In the genomic region with DNA sequence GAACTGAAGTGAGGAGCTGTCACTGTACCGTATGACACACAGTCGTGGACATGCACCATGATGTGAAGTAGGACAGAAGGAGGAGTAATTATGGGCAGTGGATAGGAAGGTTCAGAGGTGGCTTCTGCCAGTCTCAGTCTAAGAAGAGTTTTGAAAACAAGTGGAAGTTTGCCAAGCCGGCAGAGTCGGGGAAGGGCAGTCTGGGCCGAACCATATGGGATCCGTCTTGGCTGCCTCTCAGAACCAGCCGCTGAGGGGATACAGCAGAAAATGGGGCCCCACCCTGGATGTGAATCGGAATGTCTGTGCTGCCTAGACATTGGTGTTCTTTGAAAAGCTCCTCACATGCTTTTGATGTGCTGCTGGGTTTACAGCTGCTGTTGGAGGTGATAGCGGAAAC, we compare ENCODE assay signal across 20 cellular contexts. TPM values are rescaled to one million over a fixed set of nuclear protein-coding genes. Genes with fewer than 3 reads are reported as not detected.
DNase-seq lines count a peak whose midpoint lies in the region; ATAC-seq and TF ChIP-seq lines count a peak whose summit lies in the region.
"Had no signal": no experiment of that assay in that cellular context is flagged by ENCODE, and none has a peak within 500 bp of the region (broad histone marks: within the 10 kb centered on the region; RNA-seq: fewer than 3 reads in every experiment).

No MANE protein-coding gene starts in this region.

- H3K4me3 Mint-ChIP-seq in stimulated activated naive CD8-positive, alpha-beta T cell treated with anti-CD3 and anti-CD28 coated beads, Interleukin-15, amount 100 ng/mL, for 72 hours: no peak overlapping the region
- H3K4me3 Mint-ChIP-seq: CD4-positive, alpha-beta T cell had no signal

- H3K27me3 ChIP-seq in cardiac muscle cell: no peaks in the 10 kb centered on the region
- peaks cover 0 to 1% (median 0%) of the 10 kb centered on the region in 3 experiments for H3K27me3 ChIP-seq in neuronal stem cell (ENCODE audit: control insufficient read depth in 3 of 3, insufficient read depth in 3 of 3, low read depth in 1 of 3, low read length in 3 of 3)
- no peaks in the 10 kb centered on the region for H3K27me3 ChIP-seq in esophagus squamous epithelium
- H3K27me3 ChIP-seq in dorsolateral prefrontal cortex: no peaks in the 10 kb centered on the region

- H4K8ac ChIP-seq in neuronal stem cell (ENCODE audit: low read depth, low read length): no peak overlapping the region

- TF ChIP-seq POLR2A in esophagus squamous epithelium (IDR thresholded peaks at IDR 0.05): no peak

- intact Hi-C loops in esophagus squamous epithelium (cut with DNase I): no loop called here
- intact Hi-C loops in dorsolateral prefrontal cortex (cut with DNase I): no loop called here

- no peaks in the 10 kb centered on the region for H3K27me3 Mint-ChIP-seq in stimulated activated naive CD8-positive, alpha-beta T cell treated with anti-CD3 and anti-CD28 coated beads, Interleukin-15, amount 100 ng/mL, for 72 hours
- H3K27me3 Mint-ChIP-seq: CD4-positive, alpha-beta T cell had no signal

- no CpG with 5 or more reads among the region's 9 CpGs for WGBS in neuronal stem cell (ENCODE audit: extremely low coverage in 2 of 2, insufficient read length in 2 of 2, insufficient replicate concordance in 1 of 2), 2 donors
- WGBS in esophagus squamous epithelium, 2 donors: 80 to 85% methylated on average over 9 of the region's 9 CpGs

- DNase-seq in stimulated activated naive CD8-positive, alpha-beta T cell treated with anti-CD3 and anti-CD28 coated beads, Interleukin-15, amount 100 ng/mL, for 72 hours: no peak
- DNase-seq in stimulated activated naive CD8-positive, alpha-beta T cell treated with anti-CD3 and anti-CD28 coated beads, Interleukin-15, Interleukin-2, amounts not matched to agents 100 U/mL and 50 U/mL, for 24 hours: no peak
- no peak for DNase-seq in cardiac muscle cell (ENCODE audit: low read depth in 1 of 2, low spot score in 1 of 2)
- DNase-seq in neuronal stem cell (ENCODE audit: low spot score): no peak
- DNase-seq in NCI-H1694 treated with DMSO at 0.1 percent for 48 hours (lab: John Stamatoyannopoulos, UW): no peak
- DNase-seq in esophagus squamous epithelium (lab: John Stamatoyannopoulos, UW): no peak
- DNase-seq in dorsolateral prefrontal cortex: no peak
- DNase-seq: Caco-2; CD4-positive, alpha-beta T cell; DMS53; EL; GM23248; NCI-H1092 treated with DMSO at 0.1 percent for 48 hours; NCI-H146; NCI-H2081; NCI-H446 treated with DMSO at 0.1 percent for 48 hours; SHP77 had no signal

- H3K18ac ChIP-seq in neuronal stem cell (ENCODE audit: low read length): peak overlapping the region; percentile 78

- no peak overlapping the region for H3K4ac ChIP-seq in neuronal stem cell (ENCODE audit: low read length)

- H2BK15ac ChIP-seq in neuronal stem cell (ENCODE audit: low read length): no peak overlapping the region

- H3K27ac ChIP-seq in cardiac muscle cell: peak overlapping the region; percentile 81
- H3K27ac ChIP-seq in neuronal stem cell (replicated peaks; ENCODE audit: low read length): no peak overlapping the region
- no peak overlapping the region for H3K27ac ChIP-seq in esophagus squamous epithelium
- peak overlapping the region in 1 of 59 donors; percentile 19 for H3K27ac ChIP-seq in dorsolateral prefrontal cortex
- H3K27ac ChIP-seq: GM23248 had no signal

- no peak overlapping the region for H3K4me2 ChIP-seq in neuronal stem cell (ENCODE audit: insufficient read depth, low read length, poor library complexity, severe bottlenecking)

- H3K9me3 ChIP-seq in cardiac muscle cell (ENCODE audit: low read depth) (no peaks in the 10 kb centered on the region), neuronal stem cell (replicated peaks in 1 of 2; ENCODE audit: control insufficient read depth in 2 of 2, insufficient read depth in 1 of 2, low read depth in 1 of 2, low read length in 2 of 2) (no peaks in the 10 kb centered on the region), esophagus squamous epithelium (no peaks in the 10 kb centered on the region)
- H3K9me3 ChIP-seq: Caco-2, HAP-1 had no signal

- TF ChIP-seq CTCF in cardiac muscle cell (IDR thresholded peaks at IDR 0.05; ENCODE audit: low read depth, low read length): no peak
- TF ChIP-seq CTCF in esophagus squamous epithelium (IDR thresholded peaks at IDR 0.05): no peak
- TF ChIP-seq CTCF in dorsolateral prefrontal cortex (IDR thresholded peaks at IDR 0.05 in 54 of 56, conservative IDR thresholded peaks at IDR 0.05 in 2 of 56; ENCODE audit: low read depth in 1 of 56, partially characterized antibody in 56 of 56): no peak

- H3K23ac ChIP-seq in neuronal stem cell (ENCODE audit: low read depth, low read length, poor library complexity): no peak overlapping the region

- H2AFZ ChIP-seq in neuronal stem cell (ENCODE audit: low read length): no peak overlapping the region
- H2AFZ ChIP-seq: GM23248 had no signal

- H2BK120ac ChIP-seq in neuronal stem cell (ENCODE audit: low read depth, low read length): no peak overlapping the region

- H2BK12ac ChIP-seq in neuronal stem cell (ENCODE audit: low read length): no peak overlapping the region

- H3K4me1 ChIP-seq in cardiac muscle cell (ENCODE audit: low read depth) (peaks cover 56% of the 10 kb centered on the region), neuronal stem cell (ENCODE audit: control insufficient read depth in 2 of 2, insufficient read depth in 1 of 2, low read depth in 1 of 2, low read length in 2 of 2) (peaks cover 3 to 9% of the 10 kb centered on the region in 2 donors), esophagus squamous epithelium (peaks cover 12 to 86% (median 39%) of the 10 kb centered on the region in 3 donors)
- H3K4me1 ChIP-seq: Caco-2, HAP-1 had no signal

- H3K36me3 ChIP-seq in cardiac muscle cell: no peaks in the 10 kb centered on the region
- peaks cover 0 to 5% of the 10 kb centered on the region in 2 donors for H3K36me3 ChIP-seq in neuronal stem cell (replicated peaks in 1 of 2; ENCODE audit: control insufficient read depth in 2 of 2, insufficient read depth in 2 of 2, low read length in 2 of 2)
- H3K36me3 ChIP-seq in esophagus squamous epithelium: no peaks in the 10 kb centered on the region
- H3K36me3 ChIP-seq: HAP-1 had no signal

- H2AK5ac ChIP-seq in neuronal stem cell (ENCODE audit: low read depth, low read length): no peak overlapping the region

- H4K91ac ChIP-seq in neuronal stem cell (ENCODE audit: low read depth, low read length, poor library complexity): no peak overlapping the region

- H2BK5ac ChIP-seq in neuronal stem cell (ENCODE audit: low read length): no peak overlapping the region

- peaks cover 34% of the 10 kb centered on the region for H3K4me1 Mint-ChIP-seq in stimulated activated naive CD8-positive, alpha-beta T cell treated with anti-CD3 and anti-CD28 coated beads, Interleukin-15, amount 100 ng/mL, for 72 hours

- peaks cover 6% of the 10 kb centered on the region for H3K79me1 ChIP-seq in neuronal stem cell (ENCODE audit: low read depth, low read length)

- H3K4me3 ChIP-seq in cardiac muscle cell: no peak overlapping the region
- H3K4me3 ChIP-seq in neuronal stem cell (ENCODE audit: low read length in 2 of 2): no peak overlapping the region
- peak overlapping the region in 1 of 4 donors; percentile 24 for H3K4me3 ChIP-seq in esophagus squamous epithelium
- peak overlapping the region in 1 of 59 donors; percentile 2 for H3K4me3 ChIP-seq in dorsolateral prefrontal cortex
- H3K4me3 ChIP-seq: GM12878, GM23248, HAP-1 had no signal

- H3K9me3 Mint-ChIP-seq in stimulated activated naive CD8-positive, alpha-beta T cell treated with anti-CD3 and anti-CD28 coated beads, Interleukin-15, amount 100 ng/mL, for 72 hours: no peaks in the 10 kb centered on the region
- H3K9me3 Mint-ChIP-seq: CD4-positive, alpha-beta T cell had no signal

- no peak overlapping the region for H3K27ac Mint-ChIP-seq in stimulated activated naive CD8-positive, alpha-beta T cell treated with anti-CD3 and anti-CD28 coated beads, Interleukin-15, amount 100 ng/mL, for 72 hours
- H3K27ac Mint-ChIP-seq: CD4-positive, alpha-beta T cell had no signal

- no peak overlapping the region for H3K14ac ChIP-seq in neuronal stem cell (ENCODE audit: low read length)

- peak; percentile 42 for ATAC-seq in stimulated activated naive CD8-positive, alpha-beta T cell treated with anti-CD3 and anti-CD28 coated beads, Interleukin-15, amount 100 ng/mL, for 72 hours
- ATAC-seq in stimulated activated naive CD8-positive, alpha-beta T cell treated with anti-CD3 and anti-CD28 coated beads, Interleukin-15, Interleukin-2, amounts not matched to agents 100 U/mL and 50 U/mL, for 24 hours: no peak
- ATAC-seq in HG02981 (IDR thresholded peaks at IDR 0.05; ENCODE audit: unreplicated experiment): no peak
- ATAC-seq: GM12878 had no signal

- H3K9ac ChIP-seq in neuronal stem cell (ENCODE audit: low read depth, low read length, poor library complexity): peak overlapping the region; percentile 18
- H3K9ac ChIP-seq: GM23248 had no signal

RNA-seq across cellular contexts. Expression of gene SNX18, which starts 11.1 kb away (rescaled TPM):
- total RNA-seq in cardiac muscle cell: 108 and 120 TPM in 2 replicates
- 8.7 and 15.6 TPM in 2 replicates for polyA plus RNA-seq in cardiac muscle cell
- polyA plus RNA-seq in neuronal stem cell (2013, experiment 1 of 2): 9.7 TPM
- 10.2 TPM for polyA plus RNA-seq in neuronal stem cell (2013, experiment 2 of 2)
- total RNA-seq in esophagus squamous epithelium: 10 to 100 TPM; 26.3 to 36.3 (median 30.6) TPM
- 10 to 100 TPM; 15.1 to 35.3 (median 21.5) TPM for total RNA-seq in dorsolateral prefrontal cortex
